Comparison of ENCODE assay signal across 15 cellular contexts in the genomic region with DNA sequence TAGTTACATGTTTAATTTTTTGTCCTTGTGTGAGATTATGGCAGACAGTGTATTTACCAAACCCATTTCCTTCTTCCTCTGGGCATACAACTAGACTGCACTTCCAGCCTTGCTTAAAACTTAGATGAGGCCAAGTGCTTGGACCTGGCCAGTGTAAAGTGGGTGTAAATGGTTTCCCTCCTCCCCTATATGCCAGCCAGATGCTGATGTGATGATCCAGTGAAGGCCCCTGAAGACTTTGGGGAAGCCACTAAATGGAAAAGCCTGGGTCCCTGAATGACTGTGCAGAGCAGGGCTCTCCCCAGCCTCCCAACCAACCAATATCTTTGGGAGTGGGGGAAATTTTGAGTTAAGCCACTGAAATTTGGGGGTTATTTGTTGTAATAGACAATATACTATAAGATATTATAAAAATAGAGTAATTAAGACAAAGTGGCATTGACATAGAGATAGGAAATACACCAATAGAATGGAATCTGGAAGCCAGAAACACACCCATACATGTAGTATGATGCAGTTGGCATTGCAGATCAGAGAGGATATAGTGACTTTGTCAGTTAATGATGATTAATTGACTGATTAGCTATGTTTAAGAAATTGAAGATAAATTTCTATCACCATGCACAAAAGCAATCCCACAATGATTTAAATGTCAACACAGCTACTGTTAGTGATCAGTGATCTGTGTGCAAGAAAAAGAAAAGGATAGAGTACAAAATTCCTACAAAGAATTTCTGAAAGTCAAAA. TPM values are rescaled to one million over a fixed set of nuclear protein-coding genes. Genes with fewer than 3 reads are reported as not detected.
DNase-seq lines count a peak whose midpoint lies in the region; ATAC-seq and TF ChIP-seq lines count a peak whose summit lies in the region.
"Had no signal": no experiment of that assay in that cellular context is flagged by ENCODE, and none has a peak within 500 bp of the region (broad histone marks: within the 10 kb centered on the region; RNA-seq: fewer than 3 reads in every experiment).

No MANE protein-coding gene starts in this region.

- H3K4me3 ChIP-seq in right atrium auricular region = no peak overlapping the region
- H3K4me3 ChIP-seq in coronary artery = no peak overlapping the region
- no peak overlapping the region for H3K4me3 ChIP-seq in sigmoid colon

- TF ChIP-seq EP300 in sigmoid colon (IDR thresholded peaks at IDR 0.05) = no peak

- H3K4me1 ChIP-seq in right atrium auricular region = peaks cover 0 to 22% of the 10 kb centered on the region in 2 donors
- peaks cover 0 to 23% (median 16%) of the 10 kb centered on the region in 4 donors for H3K4me1 ChIP-seq in sigmoid colon

- H3K27me3 ChIP-seq in right atrium auricular region = no peaks in the 10 kb centered on the region
- no peaks in the 10 kb centered on the region for H3K27me3 ChIP-seq in sigmoid colon

- DNase-seq in right atrium auricular region (ENCODE audit: low spot score) (no peak), Right ventricle myocardium superior (no peak), coronary artery (ENCODE audit: low spot score) (no peak), sigmoid colon (no peak), glomerular visceral epithelial cell (ENCODE audit: extremely low spot score) (no peak), NOMO-1 (lab: John Stamatoyannopoulos, UW; ENCODE audit: unreplicated experiment in 2 of 2) (no peak), NCI-H2227 treated with DMSO at 0.1 percent for 48 hours (lab: John Stamatoyannopoulos, UW) (no peak), COLO829 (ENCODE audit: low spot score) (no peak)
- DNase-seq: CD8-positive, alpha-beta memory T cell; natural killer cell; NCI-H1417; NCI-H69; stimulated activated CD4-positive, alpha-beta T cell treated with anti-CD3 and anti-CD28 coated beads, Interleukin-4, amount 100 ng/mL, for 4 hours; T-helper 17 cell; WERI-Rb-1 had no signal

- intact Hi-C loops in Right ventricle myocardium superior (cut with DNase I) (no loop called here), sigmoid colon (cut with DNase I) (no loop called here)

- H3K36me3 ChIP-seq in right atrium auricular region = no peaks in the 10 kb centered on the region
- no peaks in the 10 kb centered on the region for H3K36me3 ChIP-seq in sigmoid colon
- H3K36me3 ChIP-seq: WERI-Rb-1 had no signal

- no peak for TF ChIP-seq CTCF in right atrium auricular region (IDR thresholded peaks at IDR 0.05)
- TF ChIP-seq CTCF in coronary artery (IDR thresholded peaks at IDR 0.05) = no peak
- no peak for TF ChIP-seq CTCF in sigmoid colon (IDR thresholded peaks at IDR 0.05)

- H3K9me3 ChIP-seq in right atrium auricular region (peaks cover 3 to 5% of the 10 kb centered on the region in 2 donors), sigmoid colon (peaks cover 0 to 3% (median 0%) of the 10 kb centered on the region in 4 donors)

- H3K27ac ChIP-seq in right atrium auricular region (peak overlapping the region; percentile 47 to 70), coronary artery (peak overlapping the region; percentile 86), sigmoid colon (peak overlapping the region in 3 of 4 donors; percentile 53 to 68 (median 68))
- H3K27ac ChIP-seq: WERI-Rb-1 had no signal

- no peak for TF ChIP-seq POLR2A in sigmoid colon (IDR thresholded peaks at IDR 0.05)

- no peak for ATAC-seq in Right ventricle myocardium superior (ENCODE audit: poor library complexity)
- ATAC-seq: natural killer cell, T-helper 17 cell had no signal

RNA-seq across cellular contexts. Expression of gene SNX9, which starts 10.4 kb away (rescaled TPM):
- total RNA-seq in right atrium auricular region (10 to 100 TPM; 26.6 to 39.4 TPM), Right ventricle myocardium superior (34.4 TPM), sigmoid colon (10 to 100 TPM; 48.5 to 68.1 (median 63.1) TPM)
- polyA plus RNA-seq in sigmoid colon = 10 to 100 TPM; 42.6 to 72.6 (median 60.1) TPM
